In genomic region chr4:304987-305680, GRCh38 we compare ENCODE assay signal across 9 cellular contexts. TPM values are rescaled to one million over a fixed set of nuclear protein-coding genes. Genes with fewer than 3 reads are reported as not detected.
A peak's percentile ranks its signal among the peaks of the same experiment; 100 is the strongest.
DNase-seq lines count a peak whose midpoint lies in the region; ATAC-seq, FAIRE-seq and TF ChIP-seq lines count a peak whose summit lies in the region.
"Had no signal": no experiment of that assay in that cellular context is flagged by ENCODE, and none has a peak within 500 bp of the region (broad histone marks: within the 10 kb centered on the region; RNA-seq: fewer than 3 reads in every experiment).

Gene ZNF732 (minus strand): TSS chr4:305474. CDS start chr4:305310, 164 bp downstream.

- DNase-seq in HS-5 (ENCODE audit: low read depth) (peak; percentile 18), caudate nucleus (lab: John Stamatoyannopoulos, UW) (peak in 52 of 61 donors; percentile 3 to 89 (median 57)), kidney (no peak), epidermal melanocyte (ENCODE audit: insufficient read length, low spot score) (no peak)
- no peak for DNase-seq in stimulated activated naive B cell treated with anti-CD40 and anti-IgM and Interleukin-4, amounts not matched to agents 10 μg/mL and 1 μg/mL and 100 μg/mL, for 72 hours
- DNase-seq in effector CD4-positive, alpha-beta T cell = no peak

- peak within 1 kb of the TSS in 1 of 2 donors; percentile 26 for H3K4me3 Mint-ChIP-seq in stimulated activated naive B cell treated with anti-CD40 and anti-IgM and Interleukin-4, amounts not matched to agents 10 μg/mL and 1 μg/mL and 100 μg/mL, for 72 hours
- H3K4me3 Mint-ChIP-seq: activated naive CD8-positive, alpha-beta T cell had no signal

- H3K4me3 ChIP-seq in kidney (ENCODE audit: low read length in 2 of 2) = peak within 1 kb of the TSS; percentile 42 to 61

- peaks cover 20 to 24% of the 10 kb centered on the region in 2 donors for H3K36me3 Mint-ChIP-seq in stimulated activated naive B cell treated with anti-CD40 and anti-IgM and Interleukin-4, amounts not matched to agents 10 μg/mL and 1 μg/mL and 100 μg/mL, for 72 hours

- H3K27ac ChIP-seq in caudate nucleus (ENCODE audit: low read depth, low read length) (no peak within 1 kb of the TSS), kidney (ENCODE audit: low read depth in 2 of 2, low read length in 2 of 2) (no peak within 1 kb of the TSS)

- peaks cover 26 to 29% of the 10 kb centered on the region in 2 donors for H3K9me3 Mint-ChIP-seq in stimulated activated naive B cell treated with anti-CD40 and anti-IgM and Interleukin-4, amounts not matched to agents 10 μg/mL and 1 μg/mL and 100 μg/mL, for 72 hours

- H3K27me3 Mint-ChIP-seq in stimulated activated naive B cell treated with anti-CD40 and anti-IgM and Interleukin-4, amounts not matched to agents 10 μg/mL and 1 μg/mL and 100 μg/mL, for 72 hours = peaks cover 12 to 18% of the 10 kb centered on the region in 2 donors

- H3K4me1 ChIP-seq in kidney (ENCODE audit: control insufficient read depth in 1 of 2, insufficient read depth in 1 of 2, low read depth in 1 of 2, low read length in 2 of 2) = no peaks in the 10 kb centered on the region

- peaks cover 0 to 2% of the 10 kb centered on the region in 2 donors for H3K9me3 ChIP-seq in kidney (ENCODE audit: control insufficient read depth in 1 of 2, low read length in 2 of 2)

- intact Hi-C loops in kidney (cut with DNase I) = no loop called here

- H3K27ac Mint-ChIP-seq in stimulated activated naive B cell treated with anti-CD40 and anti-IgM and Interleukin-4, amounts not matched to agents 10 μg/mL and 1 μg/mL and 100 μg/mL, for 72 hours = peak within 1 kb of the TSS; percentile 83
- H3K27ac Mint-ChIP-seq: activated naive CD8-positive, alpha-beta T cell had no signal

- no peak for ATAC-seq in stimulated activated naive B cell treated with anti-CD40 and anti-IgM and Interleukin-4, amounts not matched to agents 10 μg/mL and 1 μg/mL and 100 μg/mL, for 72 hours (replicated peaks)
- ATAC-seq in GM18873 (IDR thresholded peaks at IDR 0.05; ENCODE audit: low FRiP score, unreplicated experiment) (no peak), GM19452 (IDR thresholded peaks at IDR 0.05; ENCODE audit: unreplicated experiment) (no peak)

- no peak within 1 kb of the TSS for H3K9ac ChIP-seq in kidney (ENCODE audit: low read length in 2 of 2)

- FAIRE-seq in kidney (lab: Jason Lieb, UNC) = no peak

- no peaks in the 10 kb centered on the region for H3K36me3 ChIP-seq in kidney (ENCODE audit: control insufficient read depth in 1 of 2, insufficient read depth in 2 of 2, low read length in 2 of 2)

- peaks cover 9 to 23% of the 10 kb centered on the region in 2 donors for H3K4me1 Mint-ChIP-seq in stimulated activated naive B cell treated with anti-CD40 and anti-IgM and Interleukin-4, amounts not matched to agents 10 μg/mL and 1 μg/mL and 100 μg/mL, for 72 hours

- TF ChIP-seq CTCF in kidney (IDR thresholded peaks at IDR 0.05; ENCODE audit: borderline replicate concordance, extremely low read depth, insufficient read depth) = no peak

RNA-seq across cellular contexts. Expression of gene ZNF732, which starts in this region (rescaled TPM):
- total RNA-seq in kidney = not detected
- not detected for polyA plus RNA-seq in kidney (ENCODE audit: insufficient read depth, low read depth, low replicate concordance)

Comparison
In these comparisons a context has a peak if more than half of its experiments do, and no peak if none do; other contexts are left out.
1. DNase-seq: peak in HS-5 (single experiment) and caudate nucleus (52 of 61); none in kidney (single experiment), stimulated activated naive B cell treated with anti-CD40 and anti-IgM and Interleukin-4, amounts not matched to agents 10 μg/mL and 1 μg/mL and 100 μg/mL, for 72 hours (single experiment), epidermal melanocyte (single experiment) and effector CD4-positive, alpha-beta T cell (single experiment).